In genomic region chr1:179384027-179384426, GRCh38 we compare ENCODE assay signal across 24 cellular contexts. TPM values are rescaled to one million over a fixed set of nuclear protein-coding genes. Genes with fewer than 3 reads are reported as not detected.
A peak's percentile ranks its signal among the peaks of the same experiment; 100 is the strongest.
DNase-seq lines count a peak whose midpoint lies in the region; ATAC-seq, FAIRE-seq and TF ChIP-seq lines count a peak whose summit lies in the region.
"Had no signal": no experiment of that assay in that cellular context is flagged by ENCODE, and none has a peak within 500 bp of the region (broad histone marks: within the 10 kb centered on the region; RNA-seq: fewer than 3 reads in every experiment).

No MANE protein-coding gene starts in this region.

- FAIRE-seq in HepG2 (lab: Jason Lieb, UNC) (no peak), G401.6 (lab: Jason Lieb, UNC) (peak; percentile 11)
- FAIRE-seq: A549, D721Med, GM12878, GM12892, GM19239 had no signal

- no peak overlapping the region for H3K27ac ChIP-seq in HepG2 (ENCODE audit: extremely low read length, insufficient read depth, low read length)
- no peak overlapping the region for H3K27ac ChIP-seq in right lobe of liver
- H3K27ac ChIP-seq in osteoblast (ENCODE audit: low read depth, low read length), result no peak overlapping the region
- no peak overlapping the region for H3K27ac ChIP-seq in SK-N-SH (ENCODE audit: low read depth in 2 of 2, low read length in 1 of 2)
- H3K27ac ChIP-seq: 22Rv1; A549; BLaER1 treated with 17β-estradiol and CSF1 and Interleukin-3, amounts not matched to agents 10 nM and 100 nM; C4-2B had no signal

- no peaks in the 10 kb centered on the region for H3K9me2 ChIP-seq in SK-N-SH

- TF ChIP-seq RAD21 in HepG2 (CRISPR knock-in tag; IDR thresholded peaks at IDR 0.05), result no peak
- TF ChIP-seq RAD21 in SK-N-SH (IDR thresholded peaks at IDR 0.05; ENCODE audit: low read length), result no peak

- H2AFZ ChIP-seq in HepG2 (ENCODE audit: low read length) (no peak overlapping the region), osteoblast (ENCODE audit: low read length) (no peak overlapping the region), SK-N-SH (ENCODE audit: low read depth) (no peak overlapping the region)

- H3K4me1 Mint-ChIP-seq in T-cell, result no peaks in the 10 kb centered on the region
- H3K4me1 Mint-ChIP-seq: B cell had no signal

- H3K4me1 ChIP-seq in HepG2 (ENCODE audit: insufficient read depth, low read length) (peaks cover 17% of the 10 kb centered on the region), right lobe of liver (no peaks in the 10 kb centered on the region), osteoblast (ENCODE audit: insufficient read depth, low read length) (no peaks in the 10 kb centered on the region), SK-N-SH (ENCODE audit: control insufficient read depth in 1 of 2, insufficient read depth in 2 of 2, low read depth in 1 of 2, low read length in 1 of 2) (no peaks in the 10 kb centered on the region)
- H3K4me1 ChIP-seq: BLaER1 treated with 17β-estradiol and CSF1 and Interleukin-3, amounts not matched to agents 10 nM and 100 nM; Caco-2 had no signal

- no peaks in the 10 kb centered on the region for H3K36me3 ChIP-seq in HepG2 (replicated peaks in 1 of 2; ENCODE audit: control insufficient read depth in 1 of 2, insufficient read depth in 2 of 2, low read length in 2 of 2)
- no peaks in the 10 kb centered on the region for H3K36me3 ChIP-seq in right lobe of liver
- H3K36me3 ChIP-seq in osteoblast (ENCODE audit: insufficient read depth, low read length), result no peaks in the 10 kb centered on the region
- H3K36me3 ChIP-seq in SK-N-SH (replicated peaks in 1 of 2; ENCODE audit: control insufficient read depth in 1 of 2, insufficient read depth in 2 of 2, low read length in 1 of 2), result no peaks in the 10 kb centered on the region
- H3K36me3 ChIP-seq: BLaER1 treated with 17β-estradiol and CSF1 and Interleukin-3, amounts not matched to agents 10 nM and 100 nM had no signal

- H3K27me3 ChIP-seq in HepG2 (ENCODE audit: control insufficient read depth in 1 of 2, insufficient read depth in 2 of 2, low read length in 2 of 2), result no peaks in the 10 kb centered on the region
- H3K27me3 ChIP-seq in right lobe of liver, result no peaks in the 10 kb centered on the region
- no peaks in the 10 kb centered on the region for H3K27me3 ChIP-seq in osteoblast (ENCODE audit: insufficient read depth, low read length)
- H3K27me3 ChIP-seq in SK-N-SH (ENCODE audit: insufficient read depth), result no peaks in the 10 kb centered on the region
- H3K27me3 ChIP-seq: BLaER1 treated with 17β-estradiol and CSF1 and Interleukin-3, amounts not matched to agents 10 nM and 100 nM had no signal

- no TSS peak for BruUV-seq in HepG2 (replicated peaks; lab: Mats Ljungman, UMichigan)

- H3K4me3 Mint-ChIP-seq in T-cell, result no peak overlapping the region
- H3K4me3 Mint-ChIP-seq: B cell; CD4-positive, alpha-beta T cell; CD8-positive, alpha-beta T cell had no signal

- H3K4me2 ChIP-seq in HepG2 (ENCODE audit: low read depth, low read length) (peak overlapping the region; percentile 10; the same call in 1 of the 2 replicates), osteoblast (ENCODE audit: insufficient read depth, low read length) (no peak overlapping the region), SK-N-SH (no peak overlapping the region)
- H3K4me2 ChIP-seq: A549; BLaER1 treated with 17β-estradiol and CSF1 and Interleukin-3, amounts not matched to agents 10 nM and 100 nM had no signal

- TF ChIP-seq EP300 in HepG2 (IDR thresholded peaks at IDR 0.05; ENCODE audit: low read depth in 2 of 2, low read length in 2 of 2), result no peak
- TF ChIP-seq EP300 in HepG2 (CRISPR knock-in tag; IDR thresholded peaks at IDR 0.05; ENCODE audit: borderline replicate concordance), result no peak
- no peak for TF ChIP-seq EP300 in SK-N-SH (IDR thresholded peaks at IDR 0.05; ENCODE audit: borderline replicate concordance in 1 of 2, low read depth in 1 of 2, low read length in 1 of 2)

- ATAC-seq in HepG2 (peak; percentile 80), right lobe of liver (no peak), T-cell (replicated peaks in 1 of 4) (no peak), GM18502 (IDR thresholded peaks at IDR 0.05; ENCODE audit: poor library complexity, unreplicated experiment) (no peak)
- ATAC-seq: CD8-positive, alpha-beta T cell; GM12878 had no signal

- no peak overlapping the region for H3K27ac Mint-ChIP-seq in T-cell
- H3K27ac Mint-ChIP-seq: B cell; CD4-positive, alpha-beta T cell; CD8-positive, alpha-beta T cell had no signal

- DNase-seq in HepG2 (ENCODE audit: low spot score) (peak; percentile 9), right lobe of liver (no peak), osteoblast (ENCODE audit: insufficient read length, low spot score, missing footprints) (peak; percentile 4), T-cell (no peak), SK-N-SH (no peak)
- DNase-seq: AML-193; Caco-2; Calu3; CD4-positive, alpha-beta T cell; CD8-positive, alpha-beta T cell; DMS79 treated with DMSO at 0.1 percent for 48 hours; GDM1 had no signal

- no peaks in the 10 kb centered on the region for H3K27me3 Mint-ChIP-seq in T-cell
- H3K27me3 Mint-ChIP-seq: B cell; CD4-positive, alpha-beta T cell had no signal

- 2% methylated on average over 1 of the region's 1 CpG for WGBS in HepG2 (ENCODE audit: low lambda C conversion rate)
- 40% methylated on average over 1 of the region's 1 CpG for WGBS in right lobe of liver (ENCODE audit: insufficient coverage, low coverage, low lambda C conversion rate, missing lambda C conversion rate)
- WGBS in SK-N-SH (ENCODE audit: low lambda C conversion rate), result 55% methylated on average over 1 of the region's 1 CpG

- H3K79me2 ChIP-seq in HepG2 (ENCODE audit: insufficient read depth, low read length), result no peaks in the 10 kb centered on the region
- no peaks in the 10 kb centered on the region for H3K79me2 ChIP-seq in osteoblast (ENCODE audit: insufficient read depth, low read length)
- no peaks in the 10 kb centered on the region for H3K79me2 ChIP-seq in SK-N-SH (ENCODE audit: insufficient read depth)

- intact Hi-C loops in HepG2 (cut with micrococcal nuclease; ENCODE audit: unreplicated experiment) (no loop called here), right lobe of liver (cut with DNase I) (no loop called here)

- no peak for TF ChIP-seq POLR2A in HepG2 (IDR thresholded peaks at IDR 0.05; ENCODE audit: insufficient read depth in 1 of 2, low read depth in 2 of 2, low read length in 2 of 2)
- no peak for TF ChIP-seq POLR2A in right lobe of liver (IDR thresholded peaks at IDR 0.05)

- H3K4me3 ChIP-seq in HepG2 (replicated peaks in 1 of 3; ENCODE audit: insufficient read depth in 1 of 3, low read depth in 2 of 3, low read length in 3 of 3) (no peak overlapping the region), right lobe of liver (no peak overlapping the region), osteoblast (ENCODE audit: insufficient read depth, low read length) (no peak overlapping the region), SK-N-SH (ENCODE audit: low read depth in 2 of 2, low read length in 1 of 2) (no peak overlapping the region)
- H3K4me3 ChIP-seq: A549; BLaER1 treated with 17β-estradiol and CSF1 and Interleukin-3, amounts not matched to agents 10 nM and 100 nM; GM12878 had no signal

- CTCF ChIA-PET in HepG2 (lab: Yijun Ruan, JAX; ENCODE audit: low intra/inter-chr PET ratio, low total read pairs), result no interaction called here
- CTCF ChIA-PET in T-cell (lab: Charles Lee), result no interaction called here
- CTCF ChIA-PET in SK-N-SH (lab: Yijun Ruan, JAX), result no interaction called here

- POLR2A ChIA-PET in HepG2 (lab: Yijun Ruan, JAX), result no interaction called here
- POLR2A ChIA-PET in T-cell (lab: Charles Lee), result no interaction called here
- POLR2A ChIA-PET in SK-N-SH (lab: Yijun Ruan, JAX), result no interaction called here

- H4K20me1 ChIP-seq in HepG2 (ENCODE audit: insufficient read depth, low read length) (no peaks in the 10 kb centered on the region), osteoblast (ENCODE audit: insufficient read depth, low read length) (no peaks in the 10 kb centered on the region), SK-N-SH (ENCODE audit: insufficient read depth) (no peaks in the 10 kb centered on the region)
- H4K20me1 ChIP-seq: BLaER1 treated with 17β-estradiol and CSF1 and Interleukin-3, amounts not matched to agents 10 nM and 100 nM had no signal

- H3K9me3 Mint-ChIP-seq in T-cell, result no peaks in the 10 kb centered on the region
- H3K9me3 Mint-ChIP-seq: CD4-positive, alpha-beta T cell; CD8-positive, alpha-beta T cell had no signal

- H3K9ac ChIP-seq in HepG2 (ENCODE audit: insufficient read depth, low read depth, low read length), result no peak overlapping the region
- no peak overlapping the region for H3K9ac ChIP-seq in SK-N-SH
- H3K9ac ChIP-seq: BLaER1 treated with 17β-estradiol and CSF1 and Interleukin-3, amounts not matched to agents 10 nM and 100 nM had no signal

- TF ChIP-seq CTCF in HepG2 (CRISPR knock-in tag; IDR thresholded peaks at IDR 0.05), result no peak
- TF ChIP-seq CTCF in right lobe of liver (IDR thresholded peaks at IDR 0.05), result no peak
- TF ChIP-seq CTCF in osteoblast (IDR thresholded peaks at IDR 0.05; ENCODE audit: extremely low read depth, low read depth, low read length), result no peak
- TF ChIP-seq CTCF in SK-N-SH (IDR thresholded peaks at IDR 0.05), result no peak

- no peaks in the 10 kb centered on the region for H3F3A ChIP-seq in SK-N-SH (replicated peaks; ENCODE audit: insufficient read depth)

- no peaks in the 10 kb centered on the region for H3K36me3 Mint-ChIP-seq in T-cell
- H3K36me3 Mint-ChIP-seq: CD8-positive, alpha-beta T cell had no signal

- in situ Hi-C loops in HepG2 (cut with HindIII; ENCODE audit: extremely low pct_ligation_motif_present, low pct_unique_long_range_greater_than_20kb), result no loop called here

- no peaks in the 10 kb centered on the region for H3K9me3 ChIP-seq in HepG2 (ENCODE audit: low read length)
- H3K9me3 ChIP-seq in right lobe of liver, result no peaks in the 10 kb centered on the region
- no peaks in the 10 kb centered on the region for H3K9me3 ChIP-seq in osteoblast (ENCODE audit: low read depth, low read length)
- H3K9me3 ChIP-seq in SK-N-SH, result no peaks in the 10 kb centered on the region
- H3K9me3 ChIP-seq: A549; BLaER1 treated with 17β-estradiol and CSF1 and Interleukin-3, amounts not matched to agents 10 nM and 100 nM; Caco-2 had no signal

RNA-seq across cellular contexts. Expression of gene AXDND1, which starts 18.3 kb away (rescaled TPM):
- total RNA-seq in HepG2 (2016; rRNA removed; fragmentation: Illumina TruSeq; extraction: Trizol) (0.14 and 0.40 TPM in 2 replicates), right lobe of liver (under 1 TPM in 1 of 6 experiments, not detected in 5; 0.09 TPM), osteoblast (under 0.01 and 0.72 TPM in 2 replicates), T-cell (1 to 10 TPM in 1 of 5 donors, under 1 TPM in 2, not detected in 2; 0.19 to 1.5 (median 0.77) TPM)
- 0.97 and 1.0 TPM in 2 replicates for total RNA-seq in HepG2 (2016; cell fraction: cytosol; rRNA removed; fragmentation: Illumina TruSeq; extraction: Trizol; ENCODE audit: low read depth)
- 0.04 and 0.06 TPM in 2 replicates for total RNA-seq in HepG2 (2016; cell fraction: insoluble cytoplasmic fraction; rRNA removed; fragmentation: Illumina TruSeq; extraction: Trizol)
- total RNA-seq in HepG2 (2016; cell fraction: membrane; rRNA removed; fragmentation: Illumina TruSeq; extraction: Trizol), result 0.12 and 0.69 TPM in 2 replicates
- 0.47 and 1.1 TPM in 2 replicates for total RNA-seq in HepG2 (2016; cell fraction: nucleus; rRNA removed; fragmentation: Illumina TruSeq; extraction: Trizol)
- polyA plus RNA-seq in HepG2 (2011; rRNA removed) (0.15 and 0.46 TPM in 2 replicates), SK-N-SH (2012; rRNA removed) (0.11 and 0.16 TPM in 2 replicates)
- not detected in 2 replicates for polyA plus RNA-seq in HepG2 (2011; cell fraction: cytosol; rRNA removed)
- 0.36 and 0.50 TPM in 2 replicates for polyA plus RNA-seq in HepG2 (2011; cell fraction: nucleus; rRNA removed)
- polyA plus RNA-seq in HepG2 (2012), result 0.19 and 0.32 TPM in 2 replicates
- polyA plus RNA-seq in HepG2 (2016; cell fraction: cytosol; fragmentation: Illumina TruSeq; extraction: Trizol; ENCODE audit: low read depth), result 0.26 and 0.31 TPM in 2 replicates
- polyA plus RNA-seq in HepG2 (2016; cell fraction: insoluble cytoplasmic fraction; fragmentation: Illumina TruSeq; extraction: Trizol; ENCODE audit: low read depth), result 0.27 and 0.48 TPM in 2 replicates
- polyA plus RNA-seq in HepG2 (2016; cell fraction: membrane; fragmentation: Illumina TruSeq; extraction: Trizol; ENCODE audit: low read depth), result 0.24 and 0.36 TPM in 2 replicates
- polyA plus RNA-seq in HepG2 (2016; cell fraction: nucleus; fragmentation: Illumina TruSeq; extraction: Trizol; ENCODE audit: insufficient read depth, low read depth), result not detected in 2 replicates
- polyA minus RNA-seq in HepG2 (2011; rRNA and poly(A)+ RNA removed; ENCODE audit: low replicate concordance), result not detected in 2 replicates
- not detected in 2 replicates for polyA minus RNA-seq in HepG2 (2011; cell fraction: cytosol; rRNA and poly(A)+ RNA removed)
- polyA minus RNA-seq in HepG2 (2011; cell fraction: nucleus; rRNA and poly(A)+ RNA removed), result 0.99 and 1.4 TPM in 2 replicates
- 0.14 and 0.19 TPM in 2 replicates for polyA plus RNA-seq in SK-N-SH (2012; cell fraction: cytosol; rRNA removed)
- polyA plus RNA-seq in SK-N-SH (2012; cell fraction: nucleus; rRNA removed), result 0.05 and 0.31 TPM in 2 replicates
- total RNA-seq: A172, Caco-2 had no signal

Comparison
In these comparisons a context has a peak if more than half of its experiments do, and no peak if none do; other contexts are left out.
1. DNase-seq: peak in HepG2 (single experiment) and osteoblast (single experiment); none in right lobe of liver (0 of 3), T-cell (0 of 34) and SK-N-SH (single experiment).